Comparison of ENCODE assay signal across 15 cellular contexts in genomic region chr10:60073781-60074656, GRCh38.
A peak's percentile ranks its signal among the peaks of the same experiment; 100 is the strongest.
DNase-seq lines count a peak whose midpoint lies in the region; ATAC-seq and TF ChIP-seq lines count a peak whose summit lies in the region.
"Had no signal": no experiment of that assay in that cellular context is flagged by ENCODE, and none has a peak within 500 bp of the region (broad histone marks: within the 10 kb centered on the region; RNA-seq: fewer than 3 reads in every experiment).

No MANE protein-coding gene starts in this region.

- no peak overlapping the region for H3K4me2 ChIP-seq in OCI-LY7 (ENCODE audit: low read length)

- H3K36me3 ChIP-seq in OCI-LY7 (ENCODE audit: insufficient read depth, low read length) (no peaks in the 10 kb centered on the region), stomach (peaks cover 4 to 21% (median 10%) of the 10 kb centered on the region in 4 donors)

- POLR2A ChIA-PET in OCI-LY7 (lab: Charles Lee), result no interaction called here

- H3K9me2 ChIP-seq in OCI-LY7 (ENCODE audit: insufficient read depth, low read length), result no peaks in the 10 kb centered on the region

- H2AFZ ChIP-seq in OCI-LY7 (ENCODE audit: low read length), result no peak overlapping the region

- H3K9me3 ChIP-seq in OCI-LY7 (ENCODE audit: low read length) (no peaks in the 10 kb centered on the region), stomach (no peaks in the 10 kb centered on the region)
- H3K9me3 ChIP-seq: heart right ventricle, Peyer's patch had no signal

- no peaks in the 10 kb centered on the region for H3K4me1 ChIP-seq in OCI-LY7 (ENCODE audit: insufficient read depth, low read length, poor library complexity, severe bottlenecking)
- no peaks in the 10 kb centered on the region for H3K4me1 ChIP-seq in stomach
- H3K4me1 ChIP-seq: heart right ventricle, Peyer's patch had no signal

- CTCF ChIA-PET in OCI-LY7 (lab: Charles Lee; ENCODE audit: unreplicated experiment), result no interaction called here

- H4K20me1 ChIP-seq in OCI-LY7 (ENCODE audit: insufficient read depth, low read length), result no peaks in the 10 kb centered on the region

- H3K79me2 ChIP-seq in OCI-LY7 (ENCODE audit: insufficient read depth, low read depth, low read length), result no peaks in the 10 kb centered on the region

- 92 to 96% (median 95%) methylated on average over 11 of the region's 11 CpGs for WGBS in stomach, 5 donors

- DNase-seq in OCI-M1 (lab: John Stamatoyannopoulos, UW), result peak; percentile 98
- no peak for DNase-seq in NCI-H1105 treated with DMSO at 0.1 percent for 48 hours (lab: John Stamatoyannopoulos, UW)
- DNase-seq in OCI-LY7 (ENCODE audit: low spot score), result no peak
- no peak for DNase-seq in stomach
- no peak for DNase-seq in NCI-H226
- DNase-seq: anterior cingulate cortex; CD4-positive, CD25-positive, alpha-beta regulatory T cell; effector memory CD4-positive, alpha-beta T cell; heart right ventricle; NCI-H187 treated with DMSO at 0.1 percent for 48 hours; Peyer's patch had no signal

- no peak for TF ChIP-seq POLR2A in stomach (IDR thresholded peaks at IDR 0.05)

- ATAC-seq in GM18867 (IDR thresholded peaks at IDR 0.05; ENCODE audit: unreplicated experiment) (peak; percentile 90), GM21515 (IDR thresholded peaks at IDR 0.05; ENCODE audit: unreplicated experiment) (peak; percentile 89), HG03045 (IDR thresholded peaks at IDR 0.05; ENCODE audit: unreplicated experiment) (peak; percentile 94)
- ATAC-seq: heart right ventricle had no signal

- intact Hi-C loops in OCI-LY7 (cut with micrococcal nuclease; ENCODE audit: unreplicated experiment) (no loop called here), stomach (cut with DNase I; ENCODE audit: low total_unique reads) (no loop called here)

- TF ChIP-seq CTCF in OCI-LY7 (conservative IDR thresholded peaks at IDR 0.05; ENCODE audit: low read length) (no peak), stomach (IDR thresholded peaks at IDR 0.05) (no peak)

- no TSS peak for BruUV-seq in OCI-LY7 (replicated peaks; lab: Mats Ljungman, UMichigan)

- H3K4me3 ChIP-seq in OCI-LY7 (ENCODE audit: low read depth, low read length, poor library complexity, severe bottlenecking) (no peak overlapping the region), stomach (no peak overlapping the region)
- H3K4me3 ChIP-seq: heart right ventricle, lung, Peyer's patch had no signal

- no peaks in the 10 kb centered on the region for H3K27me3 ChIP-seq in stomach
- H3K27me3 ChIP-seq: heart right ventricle, Peyer's patch had no signal

- TF ChIP-seq EP300 in stomach (IDR thresholded peaks at IDR 0.05), result no peak

- H3K27ac ChIP-seq in OCI-LY7 (ENCODE audit: low read depth, low read length, poor library complexity, severe bottlenecking), result no peak overlapping the region
- H3K27ac ChIP-seq in stomach, result no peak overlapping the region
- H3K27ac ChIP-seq: heart right ventricle, Peyer's patch had no signal
